8 cellular contexts compared by ENCODE assay signal in the genomic region with DNA sequence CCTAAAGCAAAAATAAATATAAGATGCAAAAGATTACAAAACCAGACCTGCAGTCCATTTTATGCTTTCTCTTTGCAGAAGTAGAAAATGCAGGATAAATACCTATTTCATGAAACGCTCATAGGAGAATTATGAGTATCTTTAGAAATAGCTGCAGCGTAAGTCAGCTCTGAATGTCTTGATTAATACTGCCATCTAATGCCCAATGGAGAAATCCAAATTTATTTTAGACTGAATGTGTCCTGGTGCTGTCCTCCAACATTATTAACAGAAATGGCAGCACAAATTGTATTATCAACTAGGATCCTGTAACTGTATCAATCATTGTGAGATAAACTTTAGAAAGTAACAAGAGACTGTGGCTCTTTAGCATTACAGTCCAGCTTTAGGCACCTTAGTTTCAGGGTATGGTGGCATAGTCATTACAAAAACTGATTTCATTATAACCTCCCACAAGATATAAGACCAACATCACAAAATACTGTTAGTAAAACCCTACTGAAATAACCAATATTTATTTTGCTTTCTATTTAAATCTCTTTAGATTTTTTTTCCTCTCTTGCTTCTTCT.
DNase-seq lines count a peak whose midpoint lies in the region; ATAC-seq, FAIRE-seq and TF ChIP-seq lines count a peak whose summit lies in the region.
"Had no signal": no experiment of that assay in that cellular context is flagged by ENCODE, and none has a peak within 500 bp of the region (broad histone marks: within the 10 kb centered on the region; RNA-seq: fewer than 3 reads in every experiment).

No MANE protein-coding gene starts in this region.

- in situ Hi-C loops in transverse colon (cut with MboI; ENCODE audit: low pct_ligation_motif_present in 1 of 4, low pct_unique_long_range_greater_than_20kb in 1 of 4, low sequenced_read_pairs in 3 of 4): no loop called here

- no peak for ATAC-seq in GM18861 (IDR thresholded peaks at IDR 0.05; ENCODE audit: unreplicated experiment)

- TF ChIP-seq POLR2A in H1 (IDR thresholded peaks at IDR 0.05; ENCODE audit: control extremely low read depth in 1 of 2, low read depth in 2 of 2, low read length in 2 of 2): no peak
- TF ChIP-seq POLR2A in prostate gland (IDR thresholded peaks at IDR 0.05): no peak
- no peak for TF ChIP-seq POLR2A in transverse colon (IDR thresholded peaks at IDR 0.05)

- no peaks in the 10 kb centered on the region for H3K9me3 Mint-ChIP-seq in activated T-cell treated with anti-CD3 and anti-CD28 coated beads, Interleukin-2, amount 50 U/mL, for 24 hours

- H3K23ac ChIP-seq in H1 (ENCODE audit: insufficient read length): no peak overlapping the region

- no peak overlapping the region for H3K27ac Mint-ChIP-seq in activated T-cell treated with anti-CD3 and anti-CD28 coated beads, Interleukin-2, amount 50 U/mL, for 24 hours

- no peak overlapping the region for H3K4me3 Mint-ChIP-seq in activated T-cell treated with anti-CD3 and anti-CD28 coated beads, Interleukin-2, amount 50 U/mL, for 24 hours

- H3K9ac ChIP-seq in H1 (replicated peaks in 1 of 4; ENCODE audit: extremely low read depth in 1 of 4, low read depth in 3 of 4, low read length in 3 of 4): no peak overlapping the region

- H2BK5ac ChIP-seq in H1 (ENCODE audit: low read depth, low read length): no peak overlapping the region

- H3K27me3 ChIP-seq in H1 (replicated peaks in 1 of 4; ENCODE audit: control insufficient read depth in 3 of 4, extremely low read depth in 1 of 4, insufficient read depth in 3 of 4, low read length in 3 of 4): no peaks in the 10 kb centered on the region
- H3K27me3 ChIP-seq in prostate gland (replicated peaks; ENCODE audit: insufficient read depth): no peaks in the 10 kb centered on the region
- H3K27me3 ChIP-seq in transverse colon: no peaks in the 10 kb centered on the region

- no peaks in the 10 kb centered on the region for H3K36me3 Mint-ChIP-seq in activated T-cell treated with anti-CD3 and anti-CD28 coated beads, Interleukin-2, amount 50 U/mL, for 24 hours (ENCODE audit: low read depth)

- no peak overlapping the region for H2BK20ac ChIP-seq in H1 (ENCODE audit: low read length)

- no peak overlapping the region for H2AFZ ChIP-seq in H1 (ENCODE audit: low read length)

- intact Hi-C loops in prostate gland (cut with DNase I): loop anchor here (2.0 kb wide), 1 partner anchor 51 kb away; no protein-coding TSS in a partner anchor
- intact Hi-C loops in transverse colon (cut with DNase I; ENCODE audit: low total_unique reads): no loop called here

- no peak overlapping the region for H2AK5ac ChIP-seq in H1 (ENCODE audit: low read depth, low read length)

- no peak overlapping the region for H4K5ac ChIP-seq in H1 (ENCODE audit: insufficient read length, low read depth, low read length)

- H2BK120ac ChIP-seq in H1 (replicated peaks; ENCODE audit: low read depth, low read length): no peak overlapping the region

- POLR2A ChIA-PET in H1 (lab: Charles Lee; ENCODE audit: partially characterized antibody): no interaction called here

- no peaks in the 10 kb centered on the region for H3K27me3 Mint-ChIP-seq in activated T-cell treated with anti-CD3 and anti-CD28 coated beads, Interleukin-2, amount 50 U/mL, for 24 hours

- H3K4ac ChIP-seq in H1 (replicated peaks; ENCODE audit: insufficient read length, low read depth, low read length): no peak overlapping the region

- H3K27ac ChIP-seq in H1 (ENCODE audit: low read depth, low read length) (no peak overlapping the region), prostate gland (no peak overlapping the region), transverse colon (no peak overlapping the region)

- H3K23me2 ChIP-seq in H1 (ENCODE audit: low read depth, low read length): no peaks in the 10 kb centered on the region

- H4K8ac ChIP-seq in H1 (ENCODE audit: extremely low read depth, insufficient read depth, low read length): no peak overlapping the region

- TF ChIP-seq CTCF in H1 (IDR thresholded peaks at IDR 0.05; ENCODE audit: control extremely low read depth in 1 of 3, insufficient read depth in 1 of 3, low read depth in 1 of 3, low read length in 3 of 3): peak in 2 of 3 experiments; percentile 20 to 34; a peak in 2 of 4 replicates
- peak in 3 of 4 experiments; percentile 24 to 51 (median 40) for TF ChIP-seq CTCF in prostate gland (IDR thresholded peaks at IDR 0.05)
- TF ChIP-seq CTCF in transverse colon (IDR thresholded peaks at IDR 0.05): no peak

- no peaks in the 10 kb centered on the region for H3K79me2 ChIP-seq in H1 (ENCODE audit: control insufficient read depth in 1 of 2, insufficient read depth in 2 of 2, low read length in 2 of 2)

- H3K9me3 ChIP-seq in H1 (ENCODE audit: insufficient read depth in 2 of 2, low read depth in 1 of 2, low read length in 1 of 2) (no peaks in the 10 kb centered on the region; a peak in 1 of 4 replicates), prostate gland (no peaks in the 10 kb centered on the region), transverse colon (no peaks in the 10 kb centered on the region)

- no peak overlapping the region for H2BK15ac ChIP-seq in H1 (ENCODE audit: low read length)

- FAIRE-seq in H1 (lab: Jason Lieb, UNC): no peak

- H3K4me1 ChIP-seq in H1 (replicated peaks in 1 of 4; ENCODE audit: control insufficient read depth in 3 of 4, insufficient read depth in 4 of 4, low read length in 3 of 4) (no peaks in the 10 kb centered on the region), prostate gland (replicated peaks) (no peaks in the 10 kb centered on the region), transverse colon (no peaks in the 10 kb centered on the region)

- H3K14ac ChIP-seq in H1 (ENCODE audit: insufficient read length): no peak overlapping the region

- CTCF ChIA-PET in H1 (lab: Charles Lee; ENCODE audit: partially characterized antibody): interaction anchor here (0.6 to 2.9 kb wide), 18 partner anchors 9 to 107 kb away, joined by 3 to 26 read pairs (median 4); no protein-coding TSS in a partner anchor

- no peaks in the 10 kb centered on the region for H3K79me1 ChIP-seq in H1 (ENCODE audit: low read depth, low read length)

- no peaks in the 10 kb centered on the region for H3K4me1 Mint-ChIP-seq in activated T-cell treated with anti-CD3 and anti-CD28 coated beads, Interleukin-2, amount 50 U/mL, for 24 hours (ENCODE audit: low read depth)

- no peak overlapping the region for H3K4me2 ChIP-seq in H1 (ENCODE audit: insufficient read depth in 1 of 2, low read depth in 2 of 2, low read length in 2 of 2)

- H3K36me3 ChIP-seq in H1 (ENCODE audit: control insufficient read depth in 2 of 4, insufficient read depth in 4 of 4, low read length in 3 of 4) (no peaks in the 10 kb centered on the region), prostate gland (no peaks in the 10 kb centered on the region), transverse colon (no peaks in the 10 kb centered on the region)

- WGBS in H1 (ENCODE audit: extremely low coverage in 1 of 2, insufficient coverage in 1 of 2, insufficient read length in 1 of 2, insufficient replicate concordance in 2 of 2, low coverage in 1 of 2, low lambda C conversion rate in 2 of 2, missing lambda C conversion rate in 1 of 2), 2 experiments: 88% methylated on average over 2 of the region's 2 CpGs; no CpG with 5 or more reads in 1 of the 2 experiments
- WGBS in prostate gland: 6% methylated on average over 2 of the region's 2 CpGs
- WGBS in transverse colon (ENCODE audit: low coverage in 1 of 2), 2 donors: 23 to 52% methylated on average over 2 of the region's 2 CpGs

- no peak overlapping the region for H4K91ac ChIP-seq in H1 (replicated peaks; ENCODE audit: insufficient read length, low read length)

- peak; percentile 66 to 67 for TF ChIP-seq RAD21 in H1 (IDR thresholded peaks at IDR 0.05 in 1 of 2, conservative IDR thresholded peaks at IDR 0.05 in 1 of 2; ENCODE audit: low read depth in 2 of 2, low read length in 2 of 2)

- DNase-seq in H4 (ENCODE audit: low spot score): peak; percentile 17
- DNase-seq in NCI-H82 treated with DMSO at 0.1 percent for 48 hours (lab: John Stamatoyannopoulos, UW; ENCODE audit: unreplicated experiment): peak; percentile 19
- no peak for DNase-seq in H1 (ENCODE audit: low read depth in 1 of 2, low spot score in 2 of 2)
- DNase-seq in prostate gland (ENCODE audit: low spot score): no peak
- no peak for DNase-seq in activated T-cell treated with anti-CD3 and anti-CD28 coated beads, Interleukin-2, amount 50 U/mL, for 24 hours
- no peak for DNase-seq in transverse colon
- DNase-seq: stimulated activated CD4-positive, alpha-beta T cell treated with anti-CD3 and anti-CD28 coated beads, Interleukin-2, amount 100 ng/mL, for 48 hours had no signal

- no peak overlapping the region for H3K4me3 ChIP-seq in H1 (ENCODE audit: extremely low read depth in 1 of 4, insufficient read depth in 2 of 4, low read depth in 3 of 4, low read length in 4 of 4)
- H3K4me3 ChIP-seq in prostate gland: no peak overlapping the region
- no peak overlapping the region for H3K4me3 ChIP-seq in transverse colon

- no peak for TF ChIP-seq EP300 in H1 (IDR thresholded peaks at IDR 0.05; ENCODE audit: borderline replicate concordance in 1 of 2, low read depth in 2 of 2, low read length in 2 of 2)
- no peak for TF ChIP-seq EP300 in transverse colon (IDR thresholded peaks at IDR 0.05; ENCODE audit: low read depth)

- no peaks in the 10 kb centered on the region for H4K20me1 ChIP-seq in H1 (replicated peaks in 1 of 2; ENCODE audit: control insufficient read depth in 1 of 2, insufficient read depth in 2 of 2, low read length in 2 of 2)

- no peak overlapping the region for H3K18ac ChIP-seq in H1 (ENCODE audit: extremely low read depth, low read length)

- H3K56ac ChIP-seq in H1 (replicated peaks; ENCODE audit: insufficient read length, low read depth, low read length): no peak overlapping the region

- H2BK12ac ChIP-seq in H1 (ENCODE audit: low read depth, low read length): no peak overlapping the region

TF ChIP-seq in H1, 55 proteins besides CTCF, POLR2A, EP300 and RAD21 (continues in another document):
- TF ChIP-seq SP4 (IDR thresholded peaks at IDR 0.05; ENCODE audit: low read length) (no peak), POLR2AphosphoS5 (IDR thresholded peaks at IDR 0.05; ENCODE audit: low read depth, low read length) (no peak), MAX (IDR thresholded peaks at IDR 0.05) (no peak), BCL11A (IDR thresholded peaks at IDR 0.05; ENCODE audit: low read depth in 2 of 2, low read length in 2 of 2) (no peak), TAF1 (IDR thresholded peaks at IDR 0.05; ENCODE audit: low read depth, low read length) (no peak), TCF12 (IDR thresholded peaks at IDR 0.05; ENCODE audit: low read depth, low read length) (no peak), CREB1 (IDR thresholded peaks at IDR 0.05) (no peak), CHD2 (IDR thresholded peaks at IDR 0.05; ENCODE audit: low read length) (no peak), EZH2 (IDR thresholded peaks at IDR 0.05; ENCODE audit: low read depth, low read length, severe bottlenecking) (no peak), BACH1 (IDR thresholded peaks at IDR 0.05; ENCODE audit: low read length) (no peak)

Comparison
In these comparisons a context has a peak if more than half of its experiments do, and no peak if none do; other contexts are left out.
1. DNase-seq: peak in H4 (single experiment) and NCI-H82 treated with DMSO at 0.1 percent for 48 hours (single experiment); none in H1 (0 of 2), prostate gland (single experiment), activated T-cell treated with anti-CD3 and anti-CD28 coated beads, Interleukin-2, amount 50 U/mL, for 24 hours (single experiment) and transverse colon (single experiment).
2. CTCF ChIP-seq: peak in H1 (2 of 3) and prostate gland (3 of 4); none in transverse colon (0 of 5).